Comparison of ENCODE assay signal across 8 cellular contexts in the genomic region with DNA sequence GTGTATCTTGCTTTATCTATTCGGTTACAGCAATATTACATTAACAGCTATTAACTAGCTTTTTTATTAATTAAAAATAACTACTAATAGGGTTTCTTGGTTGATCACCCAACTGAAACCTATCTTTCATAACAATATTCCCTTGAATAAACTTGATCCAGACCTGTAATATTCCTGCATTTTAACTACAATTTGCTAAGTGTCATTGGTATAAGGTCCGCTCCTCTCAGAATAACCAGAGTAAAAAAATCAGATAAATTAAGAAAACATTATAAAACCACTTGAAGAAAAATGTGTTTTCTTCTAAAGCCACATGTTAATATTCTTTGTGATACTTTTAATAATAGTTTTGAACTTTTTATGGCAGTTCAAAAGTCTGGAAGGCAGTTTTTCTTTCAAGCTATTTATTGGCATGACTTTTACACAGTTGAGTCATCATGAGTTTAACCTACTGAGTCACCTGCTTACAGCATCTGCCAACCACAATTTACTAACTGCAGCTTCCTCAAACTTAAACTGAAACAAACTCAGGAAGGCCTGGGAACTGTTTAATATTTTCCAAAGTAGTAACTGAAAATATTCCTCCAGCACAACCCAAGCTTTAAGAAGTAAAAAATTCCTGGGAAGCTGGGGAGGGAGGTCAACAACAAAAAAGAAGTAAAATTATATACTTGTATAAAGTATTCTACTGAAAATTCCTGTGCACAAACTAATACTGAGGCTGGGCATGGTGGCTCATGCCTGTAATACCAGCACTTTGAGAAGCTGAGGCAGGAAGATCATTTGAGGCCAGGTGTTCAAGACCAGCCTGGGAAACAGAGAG.
A peak's percentile ranks its signal among the peaks of the same experiment; 100 is the strongest.
DNase-seq lines count a peak whose midpoint lies in the region; ATAC-seq and TF ChIP-seq lines count a peak whose summit lies in the region.

No MANE protein-coding gene starts in this region.

- H3K27me3 Mint-ChIP-seq in T-cell: no peaks in the 10 kb centered on the region

- H3K4me1 ChIP-seq in gastrocnemius medialis: peaks cover 35 to 41% of the 10 kb centered on the region in 2 donors

- POLR2A ChIA-PET in T-cell (lab: Charles Lee): interaction anchor here (0.6 to 2.0 kb wide), 9 partner anchors 8 to 32 kb away, joined by 3 to 15 read pairs (median 5); no protein-coding TSS in a partner anchor

- no peak for TF ChIP-seq POLR2A in gastrocnemius medialis (IDR thresholded peaks at IDR 0.05)

- no peaks in the 10 kb centered on the region for H3K9me3 Mint-ChIP-seq in T-cell

- no peak for TF ChIP-seq CTCF in gastrocnemius medialis (IDR thresholded peaks at IDR 0.05 in 4 of 5, conservative IDR thresholded peaks at IDR 0.05 in 1 of 5)

- no peaks in the 10 kb centered on the region for H3K9me3 ChIP-seq in gastrocnemius medialis

- peaks cover 55 to 69% (median 69%) of the 10 kb centered on the region in 3 donors for H3K4me1 Mint-ChIP-seq in T-cell

- intact Hi-C loops in gastrocnemius medialis (cut with DNase I; ENCODE audit: low total_unique reads): no loop called here

- CTCF ChIA-PET in T-cell (lab: Charles Lee): interaction anchor here (0.6 to 1.7 kb wide), 7 partner anchors 10 to 392 kb away, joined by 3 to 6 read pairs (median 4); no protein-coding TSS in a partner anchor

- H3K27ac Mint-ChIP-seq in T-cell: peak overlapping the region; percentile 61 to 74

- no peak overlapping the region for H3K4me3 ChIP-seq in gastrocnemius medialis

- peak overlapping the region; percentile 70 to 85 (median 81) for H3K27ac ChIP-seq in gastrocnemius medialis

- peaks cover 20% of the 10 kb centered on the region for H3K36me3 Mint-ChIP-seq in T-cell

- ATAC-seq in GM19452 (IDR thresholded peaks at IDR 0.05; ENCODE audit: unreplicated experiment) (peak; percentile 95), HG03469 (IDR thresholded peaks at IDR 0.05; ENCODE audit: unreplicated experiment) (peak; percentile 72), T-cell (replicated peaks in 1 of 4) (peak; percentile 53 to 94 (median 86)), gastrocnemius medialis (peak; percentile 95 to 98), GM19328 (IDR thresholded peaks at IDR 0.05; ENCODE audit: unreplicated experiment) (no peak)

- in situ Hi-C loops in Caki2 (cut with HindIII; ENCODE audit: low pct_unique_long_range_greater_than_20kb, low sequenced_read_pairs): no loop called here
- in situ Hi-C loops in gastrocnemius medialis (cut with MboI; ENCODE audit: low sequenced_read_pairs in 4 of 4): no loop called here

- H3K36me3 ChIP-seq in gastrocnemius medialis: no peaks in the 10 kb centered on the region

- no peaks in the 10 kb centered on the region for H3K27me3 ChIP-seq in gastrocnemius medialis

- DNase-seq in Caki2 (ENCODE audit: low read depth) (peak; percentile 90), T-cell (no peak), fibroblast of the conjunctiva (ENCODE audit: low read depth) (peak; percentile 74), gastrocnemius medialis (no peak), occipital lobe (lab: John Stamatoyannopoulos, UW) (no peak)

- H3K4me3 Mint-ChIP-seq in T-cell: no peak overlapping the region

Comparison
In these comparisons a context has a peak if more than half of its experiments do, and no peak if none do; other contexts are left out.
1. DNase-seq: peak in Caki2 (single experiment) and fibroblast of the conjunctiva (single experiment); none in T-cell (0 of 34), gastrocnemius medialis (0 of 2) and occipital lobe (single experiment).